ENCODE assay signal across 9 cellular contexts in genomic region chr14:101823081-101823480, GRCh38.
DNase-seq lines count a peak whose midpoint lies in the region; ATAC-seq and TF ChIP-seq lines count a peak whose summit lies in the region.
"Had no signal": no experiment of that assay in that cellular context is flagged by ENCODE, and none has a peak within 500 bp of the region (broad histone marks: within the 10 kb centered on the region; RNA-seq: fewer than 3 reads in every experiment).

No MANE protein-coding gene starts in this region.

- peak; percentile 39 for DNase-seq in effector CD4-positive, alpha-beta T cell
- no peak for DNase-seq in psoas muscle
- no peak for DNase-seq in Calu3
- DNase-seq in hippocampal formation (lab: John Stamatoyannopoulos, UW): no peak
- DNase-seq in medulla oblongata (ENCODE audit: extremely low spot score): no peak
- DNase-seq in COR-L47 (lab: John Stamatoyannopoulos, UW): no peak
- DNase-seq: NCI-H2227 treated with DMSO at 0.1 percent for 48 hours had no signal

- H3K9me3 Mint-ChIP-seq in Calu3 (ENCODE audit: low read depth, unreplicated experiment): peaks cover 5% of the 10 kb centered on the region

- TF ChIP-seq CTCF in DOHH2 (IDR thresholded peaks at IDR 0.05; ENCODE audit: low read depth, low read length, poor library complexity, severe bottlenecking) (no peak), OCI-LY3 (IDR thresholded peaks at IDR 0.05; ENCODE audit: low read depth, low read length) (no peak), psoas muscle (IDR thresholded peaks at IDR 0.05) (no peak), Calu3 (IDR thresholded peaks at IDR 0.05; ENCODE audit: unreplicated experiment) (no peak)

- CTCF ChIA-PET in Calu3 (lab: Charles Lee): interaction anchor here (1.6 kb wide), 1 partner anchor 14 kb away, joined by 15 read pairs; no protein-coding TSS in a partner anchor

- no peak overlapping the region for H2AFZ ChIP-seq in OCI-LY3 (ENCODE audit: low read depth, low read length)

- H3K4me3 ChIP-seq in DOHH2 (ENCODE audit: low read length) (peak overlapping the region; percentile 86), OCI-LY3 (ENCODE audit: low read length) (peak overlapping the region; percentile 75), psoas muscle (peak overlapping the region; percentile 52)

- H3K36me3 ChIP-seq in DOHH2 (ENCODE audit: control insufficient read depth, low read length): peaks cover 65% of the 10 kb centered on the region
- H3K36me3 ChIP-seq in OCI-LY3 (replicated peaks; ENCODE audit: low read depth, low read length): peaks cover 23% of the 10 kb centered on the region
- peaks cover 0 to 3% of the 10 kb centered on the region in 2 donors for H3K36me3 ChIP-seq in psoas muscle (ENCODE audit: insufficient read depth in 1 of 2, low read depth in 1 of 2)

- peaks cover 4% of the 10 kb centered on the region; the same call in 1 of the 2 replicates for H3K9me3 ChIP-seq in DOHH2 (ENCODE audit: control insufficient read depth, insufficient read depth, low read length)
- no peaks in the 10 kb centered on the region for H3K9me3 ChIP-seq in OCI-LY3 (ENCODE audit: insufficient read depth, low read length)
- H3K9me3 ChIP-seq in psoas muscle: no peaks in the 10 kb centered on the region

- H3K27me3 Mint-ChIP-seq in Calu3 (ENCODE audit: unreplicated experiment): no peaks in the 10 kb centered on the region

- peaks cover 44% of the 10 kb centered on the region for H3F3A ChIP-seq in DOHH2 (ENCODE audit: control insufficient read depth, insufficient read depth)

- H3K4me1 ChIP-seq in DOHH2 (ENCODE audit: control insufficient read depth, low read length) (peaks cover 98% of the 10 kb centered on the region), OCI-LY3 (ENCODE audit: low read length) (peaks cover 58% of the 10 kb centered on the region), psoas muscle (peaks cover 53% of the 10 kb centered on the region)

- no peak for ATAC-seq in psoas muscle

- peaks cover 12% of the 10 kb centered on the region for H3K36me3 Mint-ChIP-seq in Calu3 (ENCODE audit: insufficient read depth, unreplicated experiment)

- H3K79me2 ChIP-seq in DOHH2 (ENCODE audit: control insufficient read depth, low read length) (peaks cover 99% of the 10 kb centered on the region), OCI-LY3 (ENCODE audit: low read length) (peaks cover 96% of the 10 kb centered on the region)

- 37 to 51% (median 42%) methylated on average over 9 of the region's 9 CpGs for WGBS in psoas muscle, 3 donors

- H3K27ac Mint-ChIP-seq in Calu3 (ENCODE audit: unreplicated experiment): no peak overlapping the region

- H4K20me1 ChIP-seq in DOHH2 (ENCODE audit: control insufficient read depth, insufficient read depth, low read depth, low read length) (peaks cover 10% of the 10 kb centered on the region; the same call in 1 of the 2 replicates), OCI-LY3 (ENCODE audit: insufficient read depth, low read length) (peaks cover 10% of the 10 kb centered on the region; the same call in 1 of the 2 replicates)

- H3K4me3 Mint-ChIP-seq in Calu3 (ENCODE audit: low read depth, unreplicated experiment): no peak overlapping the region

- intact Hi-C loops in psoas muscle (cut with DNase I) (no loop called here), Calu3 (cut with micrococcal nuclease; ENCODE audit: unreplicated experiment) (no loop called here)

- H3K27ac ChIP-seq in DOHH2 (ENCODE audit: low read depth, low read length) (peak overlapping the region; percentile 100), OCI-LY3 (ENCODE audit: low read length) (peak overlapping the region; percentile 98), psoas muscle (peak overlapping the region; percentile 81)

- peak overlapping the region; percentile 83 for H3K9ac ChIP-seq in OCI-LY3 (ENCODE audit: low read length)

- peak overlapping the region; percentile 100 for H3K4me2 ChIP-seq in DOHH2 (ENCODE audit: low read length)
- H3K4me2 ChIP-seq in OCI-LY3 (ENCODE audit: low read length): peak overlapping the region; percentile 95

- no TSS peak for BruUV-seq in Calu3 (replicated peaks; lab: Mats Ljungman, UMichigan)

- peaks cover 12% of the 10 kb centered on the region for H3K4me1 Mint-ChIP-seq in Calu3 (ENCODE audit: low read depth, unreplicated experiment)

- H3K9me2 ChIP-seq in DOHH2 (replicated peaks; ENCODE audit: control insufficient read depth, low read length): no peaks in the 10 kb centered on the region

- H3K27me3 ChIP-seq in DOHH2 (ENCODE audit: control insufficient read depth, low read length) (no peaks in the 10 kb centered on the region), OCI-LY3 (ENCODE audit: low read depth, low read length) (no peaks in the 10 kb centered on the region), psoas muscle (ENCODE audit: insufficient read depth in 3 of 3, low read length in 2 of 3) (no peaks in the 10 kb centered on the region)
